In the genomic region with DNA sequence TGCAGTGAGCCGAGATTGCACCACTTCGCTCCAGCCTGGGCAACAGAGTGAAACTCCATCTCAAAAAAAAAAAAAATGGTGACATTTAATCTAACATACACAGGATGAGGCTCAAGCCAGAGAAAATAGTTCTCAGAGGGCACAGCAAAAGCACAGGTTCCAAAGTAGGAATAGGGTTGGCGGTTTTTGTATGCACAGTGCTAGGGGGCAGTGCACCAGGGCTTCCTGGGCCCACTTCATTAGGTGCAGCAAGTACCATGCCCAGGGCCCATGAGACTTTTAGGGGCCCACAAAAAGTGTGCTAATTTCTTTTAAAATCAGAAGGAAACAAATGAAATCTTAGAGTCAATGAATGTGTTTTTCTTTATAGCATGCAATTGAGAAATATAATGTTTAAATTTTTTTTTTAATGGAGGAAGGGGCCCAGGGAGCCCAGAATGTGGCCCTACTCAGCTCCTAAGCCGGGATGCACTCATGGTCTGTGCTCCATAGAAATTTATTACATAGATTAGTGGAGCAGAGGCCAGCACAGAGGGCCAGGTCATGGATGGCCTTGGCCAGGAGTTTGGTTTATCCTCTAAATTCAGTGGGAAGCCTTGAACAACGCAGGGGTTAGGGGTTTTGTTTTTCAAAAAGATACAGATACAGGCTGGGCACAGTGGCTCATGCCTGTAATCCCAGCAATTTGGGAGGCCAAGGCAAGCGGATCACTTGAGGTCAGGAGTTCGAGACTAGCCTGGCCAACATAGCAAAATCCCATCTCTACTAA, we compare ENCODE assay signal across 17 cellular contexts. TPM values are rescaled to one million over a fixed set of nuclear protein-coding genes. Genes with fewer than 3 reads are reported as not detected.
DNase-seq lines count a peak whose midpoint lies in the region; ATAC-seq and TF ChIP-seq lines count a peak whose summit lies in the region.
"Had no signal": no experiment of that assay in that cellular context is flagged by ENCODE, and none has a peak within 500 bp of the region (broad histone marks: within the 10 kb centered on the region; RNA-seq: fewer than 3 reads in every experiment).

No MANE protein-coding gene starts in this region.

- peaks cover 8% of the 10 kb centered on the region for H3K4me1 Mint-ChIP-seq in HFFc6 (ENCODE audit: low read depth)
- H3K4me1 Mint-ChIP-seq in neural crest cell: peaks cover 17% of the 10 kb centered on the region

- H4K20me1 ChIP-seq in OCI-LY7 (ENCODE audit: insufficient read depth, low read length): no peaks in the 10 kb centered on the region

- no peaks in the 10 kb centered on the region for H3K79me2 ChIP-seq in OCI-LY7 (ENCODE audit: insufficient read depth, low read depth, low read length)

- no peak overlapping the region for H3K4me3 Mint-ChIP-seq in HFFc6
- H3K4me3 Mint-ChIP-seq in neural crest cell: peak overlapping the region; percentile 90

- POLR2A ChIA-PET in OCI-LY7 (lab: Charles Lee): no interaction called here

- no peak overlapping the region for H3K4me2 ChIP-seq in OCI-LY7 (ENCODE audit: low read length)
- H3K4me2 ChIP-seq: KMS-11 had no signal

- H3K9me3 Mint-ChIP-seq in HFFc6 (no peaks in the 10 kb centered on the region), neural crest cell (no peaks in the 10 kb centered on the region)
- H3K9me3 Mint-ChIP-seq: CD4-positive, CD25-positive, alpha-beta regulatory T cell had no signal

- peak; percentile 18; the same call in 1 of the 2 replicates for TF ChIP-seq CTCF in HFFc6 (IDR thresholded peaks at IDR 0.05)
- 0 out of 2 replicates have a peak, but pooled peaks have one; percentile 28 for TF ChIP-seq CTCF in OCI-LY7 (conservative IDR thresholded peaks at IDR 0.05; ENCODE audit: low read length)
- TF ChIP-seq CTCF in neural crest cell (conservative IDR thresholded peaks at IDR 0.05): no peak

- H3K36me3 Mint-ChIP-seq in HFFc6 (ENCODE audit: low read depth) (no peaks in the 10 kb centered on the region), neural crest cell (ENCODE audit: low read depth) (no peaks in the 10 kb centered on the region)
- H3K36me3 Mint-ChIP-seq: CD4-positive, CD25-positive, alpha-beta regulatory T cell had no signal

- CTCF ChIA-PET in OCI-LY7 (lab: Charles Lee; ENCODE audit: unreplicated experiment): no interaction called here

- H2AFZ ChIP-seq in OCI-LY7 (ENCODE audit: low read length): no peak overlapping the region
- H2AFZ ChIP-seq: GM23248 had no signal

- no peak overlapping the region for H3K27ac ChIP-seq in OCI-LY7 (ENCODE audit: low read depth, low read length, poor library complexity, severe bottlenecking)
- H3K27ac ChIP-seq: GM23248, KMS-11 had no signal

- peaks cover 16% of the 10 kb centered on the region for H3K4me1 ChIP-seq in OCI-LY7 (ENCODE audit: insufficient read depth, low read length, poor library complexity, severe bottlenecking)

- H3K27ac Mint-ChIP-seq in HFFc6 (no peak overlapping the region), neural crest cell (ENCODE audit: unreplicated experiment) (no peak overlapping the region)
- H3K27ac Mint-ChIP-seq: CD4-positive, CD25-positive, alpha-beta regulatory T cell had no signal

- no TSS peak for BruUV-seq in OCI-LY7 (replicated peaks; lab: Mats Ljungman, UMichigan)

- DNase-seq in HFFc6: no peak
- DNase-seq in OCI-LY7 (ENCODE audit: low spot score): no peak
- DNase-seq in neural crest cell (ENCODE audit: low read depth, low spot score): no peak
- DNase-seq: ACHN; BE2C; C1 segment of cervical spinal cord; CD4-positive, CD25-positive, alpha-beta regulatory T cell; DMS153; DMS79; GDM1; GM23248 had no signal

- H3K27me3 Mint-ChIP-seq in HFFc6 (ENCODE audit: insufficient read depth) (peaks cover 19% of the 10 kb centered on the region), neural crest cell (ENCODE audit: low read depth) (peaks cover 15% of the 10 kb centered on the region)

- intact Hi-C loops in OCI-LY7 (cut with micrococcal nuclease; ENCODE audit: unreplicated experiment): no loop called here

- ATAC-seq in HG03097 (IDR thresholded peaks at IDR 0.05; ENCODE audit: low FRiP score, unreplicated experiment) (no peak), GM21723 (IDR thresholded peaks at IDR 0.05; ENCODE audit: unreplicated experiment) (no peak), GM19463 (IDR thresholded peaks at IDR 0.05; ENCODE audit: unreplicated experiment) (no peak)
- ATAC-seq: HCT116 had no signal

- no peaks in the 10 kb centered on the region for H3K36me3 ChIP-seq in OCI-LY7 (ENCODE audit: insufficient read depth, low read length)
- H3K36me3 ChIP-seq: BE2C had no signal

- no peaks in the 10 kb centered on the region for H3K9me2 ChIP-seq in OCI-LY7 (ENCODE audit: insufficient read depth, low read length)

- no peaks in the 10 kb centered on the region for H3K9me3 ChIP-seq in OCI-LY7 (ENCODE audit: low read length)
- H3K9me3 ChIP-seq: BE2C had no signal

- no peak overlapping the region for H3K4me3 ChIP-seq in OCI-LY7 (ENCODE audit: low read depth, low read length, poor library complexity, severe bottlenecking)
- H3K4me3 ChIP-seq: GM23248 had no signal

RNA-seq across cellular contexts. Expression of a gene that starts 2.3 kb away (rescaled TPM):
- total RNA-seq in HFFc6 (2021; fragmentation: NEBNext Ultra II Directional; extraction: Animal tissue kit (Norgen Biotek cat#: 25700)): not detected
- 0.06 TPM in 1 of 2 replicates, not detected in the other for total RNA-seq in OCI-LY7 (2014; rRNA removed; shearing (Covaris generic))
- total RNA-seq in OCI-LY7 (2022) (1.00 and 1.1 TPM in 2 replicates), neural crest cell (4.8 and 8.1 TPM in 2 replicates)
- total RNA-seq: CD4-positive, CD25-positive, alpha-beta regulatory T cell; GM23248; HT-29 had no signal

RNA-seq across cellular contexts. Expression of a gene that starts 30.9 kb away (rescaled TPM):
- total RNA-seq in HFFc6 (2021; fragmentation: NEBNext Ultra II Directional; extraction: Animal tissue kit (Norgen Biotek cat#: 25700)): 10 to 100 TPM; 23.1 to 37.3 (median 27.2) TPM
- 7.7 and 12.5 TPM in 2 replicates for total RNA-seq in OCI-LY7 (2014; rRNA removed; shearing (Covaris generic))
- total RNA-seq in OCI-LY7 (2022): 10.9 and 12.6 TPM in 2 replicates
- total RNA-seq in neural crest cell: 21.3 and 29.4 TPM in 2 replicates

RNA-seq across cellular contexts. Expression of a gene that starts 31.1 kb away (rescaled TPM):
- 10 to 100 TPM; 13.1 to 17.7 (median 15.9) TPM for total RNA-seq in HFFc6 (2021; fragmentation: NEBNext Ultra II Directional; extraction: Animal tissue kit (Norgen Biotek cat#: 25700))
- total RNA-seq in OCI-LY7 (2014; rRNA removed; shearing (Covaris generic)): 15.7 and 16.7 TPM in 2 replicates
- total RNA-seq in OCI-LY7 (2022): 23.7 and 25.7 TPM in 2 replicates
- 17.0 and 19.5 TPM in 2 replicates for total RNA-seq in neural crest cell
